In genomic region chr14:73149753-73150152, GRCh38 we compare ENCODE assay signal across 1 cellular context.
TF ChIP-seq lines count a peak whose summit lies in the region.

No MANE protein-coding gene starts in this region.

TF ChIP-seq in HepG2, 621 proteins besides CTCF, POLR2A, EP300 and RAD21 (continued from another document):
- TF ChIP-seq ZNF24 (IDR thresholded peaks at IDR 0.05): peak; percentile 71; the same call in 1 of the 2 replicates
- TF ChIP-seq CC2D1A (CRISPR knock-in tag; IDR thresholded peaks at IDR 0.05): no peak
- TF ChIP-seq ZNF432 (CRISPR knock-in tag; IDR thresholded peaks at IDR 0.05; ENCODE audit: borderline replicate concordance): no peak
- TF ChIP-seq ZNF3 (CRISPR knock-in tag; IDR thresholded peaks at IDR 0.05): no peak
- TF ChIP-seq ZNF768 (CRISPR knock-in tag; IDR thresholded peaks at IDR 0.05): no peak
